11 cellular contexts compared by ENCODE assay signal in the genomic region with DNA sequence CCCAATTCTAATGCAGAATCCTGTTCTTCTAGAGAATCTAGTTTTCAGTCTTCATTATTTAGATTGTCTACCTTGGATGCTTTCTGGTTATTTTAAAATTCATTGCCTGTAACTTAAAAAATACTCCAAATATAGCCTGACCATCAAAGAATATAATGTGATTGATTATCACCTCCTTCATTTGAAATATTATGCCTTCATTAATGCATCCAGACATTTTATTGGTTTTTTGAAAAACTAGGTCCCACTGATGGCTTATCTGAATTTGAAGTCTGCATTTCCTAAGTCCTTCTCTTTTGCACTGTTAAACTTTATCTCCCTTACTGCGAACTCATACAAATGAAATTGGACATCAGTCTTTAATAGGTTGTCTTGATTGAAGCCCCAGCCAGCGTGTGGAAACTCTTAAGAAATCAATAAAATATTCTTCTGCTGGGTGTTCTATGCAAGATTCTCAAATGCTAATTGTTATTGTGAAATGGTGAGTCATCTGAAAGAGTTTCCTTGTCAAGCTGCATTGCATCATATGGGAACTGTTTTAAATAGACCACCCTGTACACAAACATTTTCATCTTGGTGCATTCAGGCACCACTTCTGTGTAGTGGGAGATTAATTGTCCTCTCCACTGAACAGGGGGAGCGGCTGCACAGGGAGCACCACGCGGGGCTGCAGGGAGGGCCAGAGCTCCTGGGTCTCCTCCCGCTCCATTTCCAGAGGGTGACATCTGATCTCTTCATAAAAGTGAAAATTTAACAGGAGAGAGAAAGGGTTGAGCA.
DNase-seq lines count a peak whose midpoint lies in the region; ATAC-seq and TF ChIP-seq lines count a peak whose summit lies in the region.
"Had no signal": no experiment of that assay in that cellular context is flagged by ENCODE, and none has a peak within 500 bp of the region (broad histone marks: within the 10 kb centered on the region; RNA-seq: fewer than 3 reads in every experiment).

No MANE protein-coding gene starts in this region.

- H3K9me3 ChIP-seq in prostate gland (no peaks in the 10 kb centered on the region), neural progenitor cell (ENCODE audit: low read depth) (no peaks in the 10 kb centered on the region), transverse colon (no peaks in the 10 kb centered on the region)
- H3K9me3 ChIP-seq: pancreas had no signal

- H3K27me3 ChIP-seq in prostate gland (replicated peaks; ENCODE audit: insufficient read depth) = no peaks in the 10 kb centered on the region
- H3K27me3 ChIP-seq in neural progenitor cell = no peaks in the 10 kb centered on the region
- H3K27me3 ChIP-seq in transverse colon = no peaks in the 10 kb centered on the region
- H3K27me3 ChIP-seq: pancreas had no signal

- H3K36me3 Mint-ChIP-seq in progenitor cell of endocrine pancreas (ENCODE audit: insufficient read depth) = peaks cover 2% of the 10 kb centered on the region
- no peaks in the 10 kb centered on the region for H3K36me3 Mint-ChIP-seq in neural progenitor cell

- H3K9ac ChIP-seq in neural progenitor cell = no peak overlapping the region

- no peak overlapping the region for H3K4me3 Mint-ChIP-seq in progenitor cell of endocrine pancreas (ENCODE audit: low read depth)
- no peak overlapping the region for H3K4me3 Mint-ChIP-seq in neural progenitor cell
- H3K4me3 Mint-ChIP-seq: stimulated activated naive CD8-positive, alpha-beta T cell treated with anti-CD3 and anti-CD28 coated beads, Interleukin-15, Interleukin-2, amounts not matched to agents 100 ng/mL and 50 ng/mL, for 24 hours had no signal

- H2AFZ ChIP-seq in neural progenitor cell (replicated peaks) = no peak overlapping the region

- H3K4me2 ChIP-seq in neural progenitor cell = no peak overlapping the region

- H3K4me3 ChIP-seq in epithelial cell of esophagus (ENCODE audit: low read length) (no peak overlapping the region), prostate gland (no peak overlapping the region), neural progenitor cell (no peak overlapping the region), transverse colon (no peak overlapping the region)
- H3K4me3 ChIP-seq: pancreas had no signal

- H3K4me1 Mint-ChIP-seq in progenitor cell of endocrine pancreas (ENCODE audit: low read depth) (peaks cover 5% of the 10 kb centered on the region), neural progenitor cell (peaks cover 31% of the 10 kb centered on the region)

- H3K36me3 ChIP-seq in prostate gland = no peaks in the 10 kb centered on the region
- H3K36me3 ChIP-seq in neural progenitor cell = no peaks in the 10 kb centered on the region
- H3K36me3 ChIP-seq in transverse colon = no peaks in the 10 kb centered on the region
- H3K36me3 ChIP-seq: pancreas had no signal

- no peak for ATAC-seq in HG03159 (IDR thresholded peaks at IDR 0.05; ENCODE audit: unreplicated experiment)

- H3K27ac ChIP-seq in prostate gland (no peak overlapping the region), neural progenitor cell (no peak overlapping the region), transverse colon (no peak overlapping the region)

- no peaks in the 10 kb centered on the region for H3F3A ChIP-seq in neural progenitor cell (ENCODE audit: low read depth)

- TF ChIP-seq POLR2A in prostate gland (IDR thresholded peaks at IDR 0.05) (no peak), transverse colon (IDR thresholded peaks at IDR 0.05) (no peak)

- H3K4me1 ChIP-seq in prostate gland (replicated peaks) (no peaks in the 10 kb centered on the region), neural progenitor cell (peaks cover 32% of the 10 kb centered on the region), transverse colon (no peaks in the 10 kb centered on the region)
- H3K4me1 ChIP-seq: pancreas had no signal

- in situ Hi-C loops in transverse colon (cut with MboI; ENCODE audit: low pct_ligation_motif_present in 1 of 4, low pct_unique_long_range_greater_than_20kb in 1 of 4, low sequenced_read_pairs in 3 of 4) = no loop called here

- TF ChIP-seq CTCF in epithelial cell of esophagus (IDR thresholded peaks at IDR 0.05; ENCODE audit: insufficient read depth, low read depth, low read length, missing control alignments) (no peak), progenitor cell of endocrine pancreas (IDR thresholded peaks at IDR 0.05; ENCODE audit: unreplicated experiment) (no peak), prostate gland (IDR thresholded peaks at IDR 0.05) (no peak), neural progenitor cell (IDR thresholded peaks at IDR 0.05) (no peak), transverse colon (IDR thresholded peaks at IDR 0.05) (no peak)

- no peak for TF ChIP-seq EP300 in transverse colon (IDR thresholded peaks at IDR 0.05; ENCODE audit: low read depth)

- 43% methylated on average over 6 of the region's 6 CpGs for WGBS in prostate gland
- 75 to 77% methylated on average over 5 to 6 of the region's 6 CpGs for WGBS in transverse colon (ENCODE audit: low coverage in 1 of 2), 2 donors

- no peaks in the 10 kb centered on the region for H4K20me1 ChIP-seq in neural progenitor cell (ENCODE audit: low read depth)

- no peaks in the 10 kb centered on the region for H3K9me3 Mint-ChIP-seq in progenitor cell of endocrine pancreas (ENCODE audit: low read depth)
- H3K9me3 Mint-ChIP-seq in neural progenitor cell = no peaks in the 10 kb centered on the region
- H3K9me3 Mint-ChIP-seq: stimulated activated naive CD8-positive, alpha-beta T cell treated with anti-CD3 and anti-CD28 coated beads, Interleukin-15, Interleukin-2, amounts not matched to agents 100 ng/mL and 50 ng/mL, for 24 hours had no signal

- peak; percentile 81 for DNase-seq in H4 (ENCODE audit: low spot score)
- peak; percentile 42 to 97 for DNase-seq in NOMO-1 (lab: John Stamatoyannopoulos, UW; ENCODE audit: unreplicated experiment in 2 of 2)
- DNase-seq in epithelial cell of esophagus (ENCODE audit: low read depth) = peak; percentile 87
- no peak for DNase-seq in progenitor cell of endocrine pancreas (ENCODE audit: low spot score, unreplicated experiment)
- DNase-seq in prostate gland (ENCODE audit: low spot score) = no peak
- no peak for DNase-seq in neural progenitor cell (ENCODE audit: low spot score)
- DNase-seq in transverse colon = no peak
- DNase-seq: NCI-H446, pancreas had no signal

- intact Hi-C loops in prostate gland (cut with DNase I) = no loop called here
- intact Hi-C loops in transverse colon (cut with DNase I; ENCODE audit: low total_unique reads) = no loop called here

- H3K27ac Mint-ChIP-seq in progenitor cell of endocrine pancreas (peak overlapping the region; percentile 52), neural progenitor cell (no peak overlapping the region)
- H3K27ac Mint-ChIP-seq: stimulated activated naive CD8-positive, alpha-beta T cell treated with anti-CD3 and anti-CD28 coated beads, Interleukin-15, Interleukin-2, amounts not matched to agents 100 ng/mL and 50 ng/mL, for 24 hours had no signal

- no peaks in the 10 kb centered on the region for H3K79me2 ChIP-seq in neural progenitor cell (ENCODE audit: low read depth)

- H3K27me3 Mint-ChIP-seq in progenitor cell of endocrine pancreas (no peaks in the 10 kb centered on the region), neural progenitor cell (ENCODE audit: insufficient read depth, low read depth) (peaks cover 5% of the 10 kb centered on the region)
- H3K27me3 Mint-ChIP-seq: stimulated activated naive CD8-positive, alpha-beta T cell treated with anti-CD3 and anti-CD28 coated beads, Interleukin-15, Interleukin-2, amounts not matched to agents 100 ng/mL and 50 ng/mL, for 24 hours had no signal

Comparison
In these comparisons a context has a peak if more than half of its experiments do, and no peak if none do; other contexts are left out.
1. DNase-seq: peak in H4 (single experiment), NOMO-1 (2 of 2) and epithelial cell of esophagus (single experiment); none in progenitor cell of endocrine pancreas (single experiment), prostate gland (single experiment), neural progenitor cell (single experiment) and transverse colon (single experiment).